In the genomic region with DNA sequence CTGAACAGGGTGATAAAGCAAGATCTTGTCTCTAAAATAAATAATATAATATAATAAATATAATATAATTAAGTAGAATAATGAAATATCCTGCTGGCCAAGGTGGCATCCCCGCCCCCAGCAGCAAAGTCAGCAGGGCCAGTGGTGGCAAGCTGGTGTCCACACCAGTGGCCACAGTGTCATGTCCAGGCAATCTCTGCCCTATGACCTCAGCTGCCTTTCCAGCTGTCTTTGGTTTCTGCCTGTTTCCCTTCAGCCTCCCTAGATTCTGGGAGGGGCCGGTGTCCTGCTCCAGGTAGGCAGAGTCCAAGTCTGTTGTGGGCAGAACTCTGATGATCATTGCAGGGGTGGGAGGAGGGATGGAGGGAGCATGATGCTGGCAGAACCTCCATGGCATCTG, we compare ENCODE assay signal across 19 cellular contexts. TPM values are rescaled to one million over a fixed set of nuclear protein-coding genes. Genes with fewer than 3 reads are reported as not detected.
DNase-seq lines count a peak whose midpoint lies in the region; ATAC-seq, FAIRE-seq and TF ChIP-seq lines count a peak whose summit lies in the region.
"Had no signal": no experiment of that assay in that cellular context is flagged by ENCODE, and none has a peak within 500 bp of the region (broad histone marks: within the 10 kb centered on the region; RNA-seq: fewer than 3 reads in every experiment).

No MANE protein-coding gene starts in this region.

- H3K27ac ChIP-seq in PC-9 (peak overlapping the region; percentile 47), kidney (ENCODE audit: low read depth in 2 of 2, low read length in 2 of 2) (no peak overlapping the region)
- H3K27ac ChIP-seq: BLaER1 treated with 17β-estradiol and CSF1 and Interleukin-3, amounts not matched to agents 10 nM and 100 nM had no signal

- intact Hi-C loops in PC-9 (cut with micrococcal nuclease; ENCODE audit: unreplicated experiment), result loop anchor here (5.0 kb wide), 1 partner anchor 75 kb away; no protein-coding TSS in a partner anchor
- intact Hi-C loops in posterior vena cava (cut with DNase I), result no loop called here
- intact Hi-C loops in kidney (cut with DNase I), result no loop called here

- TF ChIP-seq CTCF in PC-9 (conservative IDR thresholded peaks at IDR 0.05), result no peak
- no peak for TF ChIP-seq CTCF in kidney (IDR thresholded peaks at IDR 0.05; ENCODE audit: borderline replicate concordance, extremely low read depth, insufficient read depth)

- peak; percentile 37 for DNase-seq in NCI-H2196 (lab: John Stamatoyannopoulos, UW; ENCODE audit: unreplicated experiment)
- DNase-seq in NCI-H2196 treated with DMSO at 0.1 percent for 48 hours (lab: John Stamatoyannopoulos, UW; ENCODE audit: unreplicated experiment), result no peak
- no peak for DNase-seq in PC-9
- peak; percentile 67 for DNase-seq in left lobe of liver (ENCODE audit: low spot score)
- DNase-seq in posterior vena cava (ENCODE audit: low spot score), result peak; percentile 16
- DNase-seq in kidney, result no peak
- DNase-seq in OCI-M2 (lab: John Stamatoyannopoulos, UW; ENCODE audit: unreplicated experiment), result no peak
- DNase-seq: ACHN; Calu3; CD4-positive, CD25-positive, alpha-beta regulatory T cell; DMS 273 treated with DMSO at 0.1 percent for 48 hours; DMS79 treated with DMSO at 0.1 percent for 48 hours; EL; H9 had no signal

- H3K9me3 ChIP-seq in PC-9 (ENCODE audit: insufficient read depth, low read depth) (no peaks in the 10 kb centered on the region), kidney (ENCODE audit: control insufficient read depth in 1 of 2, low read length in 2 of 2) (no peaks in the 10 kb centered on the region)
- H3K9me3 ChIP-seq: BLaER1 treated with 17β-estradiol and CSF1 and Interleukin-3, amounts not matched to agents 10 nM and 100 nM had no signal

- CTCF ChIA-PET in PC-9 (lab: Charles Lee), result no interaction called here

- POLR2A ChIA-PET in PC-9 (lab: Charles Lee; ENCODE audit: unreplicated experiment), result no interaction called here

- no peaks in the 10 kb centered on the region for H3K27me3 ChIP-seq in PC-9 (ENCODE audit: insufficient read depth, low read depth)
- H3K27me3 ChIP-seq: BLaER1 treated with 17β-estradiol and CSF1 and Interleukin-3, amounts not matched to agents 10 nM and 100 nM had no signal

- H2AFZ ChIP-seq in PC-9, result no peak overlapping the region
- H2AFZ ChIP-seq: GM23338 had no signal

- no peaks in the 10 kb centered on the region for H3K79me2 ChIP-seq in PC-9 (ENCODE audit: low read depth)

- no peak for FAIRE-seq in kidney (lab: Jason Lieb, UNC)
- FAIRE-seq: G401.6, GM12891 had no signal

- ATAC-seq in left lobe of liver, result peak; percentile 87
- ATAC-seq: GM23338 had no signal

- H3F3A ChIP-seq in PC-9 (ENCODE audit: insufficient read depth, low read depth), result peaks cover 22% of the 10 kb centered on the region

- no peak overlapping the region for H3K4me3 ChIP-seq in PC-9
- H3K4me3 ChIP-seq in kidney (ENCODE audit: low read length in 2 of 2), result no peak overlapping the region
- H3K4me3 ChIP-seq: BLaER1 treated with 17β-estradiol and CSF1 and Interleukin-3, amounts not matched to agents 10 nM and 100 nM; GM23338 had no signal

- no peaks in the 10 kb centered on the region for H4K20me1 ChIP-seq in PC-9 (ENCODE audit: insufficient read depth)

- peak overlapping the region; percentile 33 for H3K4me2 ChIP-seq in PC-9
- H3K4me2 ChIP-seq: BLaER1 treated with 17β-estradiol and CSF1 and Interleukin-3, amounts not matched to agents 10 nM and 100 nM; GM23338 had no signal

- no peaks in the 10 kb centered on the region for H3K36me3 ChIP-seq in PC-9 (ENCODE audit: low read depth)
- no peaks in the 10 kb centered on the region for H3K36me3 ChIP-seq in kidney (ENCODE audit: control insufficient read depth in 1 of 2, insufficient read depth in 2 of 2, low read length in 2 of 2)
- H3K36me3 ChIP-seq: BLaER1 treated with 17β-estradiol and CSF1 and Interleukin-3, amounts not matched to agents 10 nM and 100 nM had no signal

- no peak overlapping the region for H3K9ac ChIP-seq in kidney (ENCODE audit: low read length in 2 of 2)
- H3K9ac ChIP-seq: BLaER1 treated with 17β-estradiol and CSF1 and Interleukin-3, amounts not matched to agents 10 nM and 100 nM had no signal

- BruUV-seq in PC-9 (replicated peaks; lab: Mats Ljungman, UMichigan), result no TSS peak

- peaks cover 58% of the 10 kb centered on the region for H3K4me1 ChIP-seq in PC-9 (replicated peaks; ENCODE audit: insufficient read depth)
- no peaks in the 10 kb centered on the region for H3K4me1 ChIP-seq in kidney (ENCODE audit: control insufficient read depth in 1 of 2, insufficient read depth in 1 of 2, low read depth in 1 of 2, low read length in 2 of 2)

- no peaks in the 10 kb centered on the region for H3K9me2 ChIP-seq in PC-9 (ENCODE audit: insufficient read depth)

RNA-seq across cellular contexts. Expression of gene STEAP3, which starts 16.2 kb away (rescaled TPM):
- total RNA-seq in PC-9 (2021), result 23.0 and 26.3 TPM in 2 replicates
- 120 TPM for total RNA-seq in left lobe of liver
- 1 to 10 TPM; 5.7 to 9.3 TPM for total RNA-seq in posterior vena cava
- total RNA-seq in kidney, result 25.4 TPM
- polyA plus RNA-seq in kidney (ENCODE audit: insufficient read depth, low read depth, low replicate concordance), result 6.7 TPM
- total RNA-seq: CD4-positive, CD25-positive, alpha-beta regulatory T cell had no signal
- polyA plus RNA-seq: CD4-positive, CD25-positive, alpha-beta regulatory T cell had no signal

RNA-seq across cellular contexts. Expression of gene C1QL2, which starts 48.9 kb away (rescaled TPM):
- total RNA-seq in PC-9 (2021) (not detected in 2 replicates), left lobe of liver (not detected), posterior vena cava (not detected), kidney (not detected)
- polyA plus RNA-seq in kidney (ENCODE audit: insufficient read depth, low read depth, low replicate concordance), result not detected
- total RNA-seq: A172; Calu3; CD4-positive, CD25-positive, alpha-beta regulatory T cell had no signal
- polyA plus RNA-seq: CD4-positive, CD25-positive, alpha-beta regulatory T cell had no signal

Comparison
In these comparisons a context has a peak if more than half of its experiments do, and no peak if none do; other contexts are left out.
1. DNase-seq: peak in NCI-H2196 (single experiment), left lobe of liver (single experiment) and posterior vena cava (single experiment); none in NCI-H2196 treated with DMSO at 0.1 percent for 48 hours (single experiment), PC-9 (0 of 2), kidney (single experiment) and OCI-M2 (single experiment).